Comparison of ENCODE assay signal across 8 cellular contexts in the genomic region with DNA sequence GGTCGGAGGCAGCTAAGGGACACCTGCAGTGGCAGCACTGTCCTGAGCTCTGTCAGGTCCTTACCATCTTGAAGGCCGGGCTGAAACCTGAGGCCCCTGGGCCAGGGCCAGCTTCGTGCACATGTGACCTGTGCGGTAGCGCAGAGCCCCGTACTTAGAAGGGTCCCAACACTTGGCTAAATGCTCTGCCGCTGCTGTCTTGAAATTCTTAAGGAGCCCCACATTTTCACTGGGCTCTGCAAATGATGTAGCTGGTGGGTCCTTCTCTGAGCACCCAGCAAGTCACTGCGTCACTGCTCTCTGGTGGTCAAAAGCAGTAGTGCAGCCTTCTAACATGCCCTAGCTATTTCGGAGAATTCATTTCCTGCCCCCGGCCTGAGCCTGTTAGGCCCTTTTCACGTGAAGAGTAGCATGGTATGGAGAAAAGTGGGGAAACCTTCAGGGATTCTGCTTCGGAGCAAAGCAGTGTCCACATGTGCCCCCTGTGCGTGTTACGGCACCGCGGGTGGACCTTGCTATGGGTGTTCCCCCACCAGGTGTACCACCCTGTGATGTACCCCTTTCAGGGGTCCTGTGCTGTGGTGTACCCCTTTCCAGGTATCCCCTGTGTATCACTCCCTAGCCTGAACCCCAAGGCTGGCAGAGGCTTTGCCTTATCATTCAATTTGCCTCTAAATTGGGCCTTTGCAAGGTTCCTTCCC.
DNase-seq lines count a peak whose midpoint lies in the region; ATAC-seq and TF ChIP-seq lines count a peak whose summit lies in the region.

No MANE protein-coding gene starts in this region.

- H3K36me3 Mint-ChIP-seq in activated T-helper 2 cell treated with anti-CD3 and anti-CD28 coated beads, Interferon-gamma antibody, Interleukin-2, Interleukin-4, amounts not matched to agents 10 μg/mL and 5 μg/mL and 100 μg/mL, durations not matched to agents 14 hours and 24 hours and 36 hours (ENCODE audit: low read depth): no peaks in the 10 kb centered on the region

- H3K4me3 Mint-ChIP-seq in activated T-helper 2 cell treated with anti-CD3 and anti-CD28 coated beads, Interferon-gamma antibody, Interleukin-2, Interleukin-4, amounts not matched to agents 10 μg/mL and 5 μg/mL and 100 μg/mL, durations not matched to agents 14 hours and 24 hours and 36 hours (ENCODE audit: low read depth): no peak overlapping the region

- no peak for TF ChIP-seq EP300 in gastroesophageal sphincter (IDR thresholded peaks at IDR 0.05)

- 7 to 22% methylated on average over 3 to 10 of the region's 16 CpGs for WGBS in gastroesophageal sphincter (ENCODE audit: low coverage in 1 of 2), 2 donors

- no peaks in the 10 kb centered on the region for H3K9me3 Mint-ChIP-seq in activated T-helper 2 cell treated with anti-CD3 and anti-CD28 coated beads, Interferon-gamma antibody, Interleukin-2, Interleukin-4, amounts not matched to agents 10 μg/mL and 5 μg/mL and 100 μg/mL, durations not matched to agents 14 hours and 24 hours and 36 hours

- H3K36me3 ChIP-seq in HUES6 (ENCODE audit: control insufficient read depth, insufficient read depth, low read length) (no peaks in the 10 kb centered on the region), gastroesophageal sphincter (no peaks in the 10 kb centered on the region), thoracic aorta (no peaks in the 10 kb centered on the region)

- intact Hi-C loops in Right ventricle myocardium inferior (cut with DNase I) (loop anchor here (2.0 to 10.0 kb wide), 2 partner anchors 81 to 325 kb away; a partner anchor contains a TSS), cardiac septum (cut with DNase I) (loop anchor here (1.0 to 10.0 kb wide), 2 partner anchors 82 to 325 kb away; no protein-coding TSS in a partner anchor)
- intact Hi-C loops in activated T-helper 2 cell treated with anti-CD3 and anti-CD28 coated beads, Interferon-gamma antibody, Interleukin-2, Interleukin-4, amounts not matched to agents 10 μg/mL and 5 μg/mL and 100 μg/mL, durations not matched to agents 14 hours and 24 hours and 36 hours (cut with micrococcal nuclease): loop anchor here (1.0 to 5.0 kb wide), 2 partner anchors 82 to 322 kb away; no protein-coding TSS in a partner anchor

- H3K4me1 ChIP-seq in HUES6 (ENCODE audit: control insufficient read depth, insufficient read depth, low read length) (peaks cover 10% of the 10 kb centered on the region), gastroesophageal sphincter (peaks cover 0 to 13% (median 6%) of the 10 kb centered on the region in 3 donors), thoracic aorta (ENCODE audit: control insufficient read depth in 1 of 2, low read depth in 2 of 2) (peaks cover 8 to 11% of the 10 kb centered on the region in 2 donors)

- peaks cover 26% of the 10 kb centered on the region for H3K27me3 Mint-ChIP-seq in activated T-helper 2 cell treated with anti-CD3 and anti-CD28 coated beads, Interferon-gamma antibody, Interleukin-2, Interleukin-4, amounts not matched to agents 10 μg/mL and 5 μg/mL and 100 μg/mL, durations not matched to agents 14 hours and 24 hours and 36 hours (ENCODE audit: low read depth)

- DNase-seq in Right ventricle myocardium inferior (ENCODE audit: missing footprints) (no peak), cardiac septum (ENCODE audit: low spot score) (no peak), RPMI8226 (peak; percentile 89), occipital lobe (lab: John Stamatoyannopoulos, UW) (peak; percentile 32), thoracic aorta (ENCODE audit: low spot score) (no peak)
- DNase-seq in activated T-helper 2 cell treated with anti-CD3 and anti-CD28 coated beads, Interferon-gamma antibody, Interleukin-2, Interleukin-4, amounts not matched to agents 10 μg/mL and 5 μg/mL and 100 μg/mL, durations not matched to agents 14 hours and 24 hours and 36 hours (ENCODE audit: low spot score): peak; percentile 66

- H3K9me3 ChIP-seq in HUES6 (ENCODE audit: control insufficient read depth, insufficient read depth, low read depth, low read length): no peaks in the 10 kb centered on the region
- no peaks in the 10 kb centered on the region for H3K9me3 ChIP-seq in gastroesophageal sphincter
- no peaks in the 10 kb centered on the region for H3K9me3 ChIP-seq in thoracic aorta

- H3K4me3 ChIP-seq in HUES6 (ENCODE audit: low read depth, low read length) (peak overlapping the region; percentile 32), gastroesophageal sphincter (no peak overlapping the region), thoracic aorta (peak overlapping the region; percentile 52)

- H3K27ac ChIP-seq in HUES6 (ENCODE audit: low read depth, low read length) (no peak overlapping the region), gastroesophageal sphincter (no peak overlapping the region), thoracic aorta (no peak overlapping the region)

- H3K27ac Mint-ChIP-seq in activated T-helper 2 cell treated with anti-CD3 and anti-CD28 coated beads, Interferon-gamma antibody, Interleukin-2, Interleukin-4, amounts not matched to agents 10 μg/mL and 5 μg/mL and 100 μg/mL, durations not matched to agents 14 hours and 24 hours and 36 hours: no peak overlapping the region

- no peak for TF ChIP-seq POLR2A in gastroesophageal sphincter (IDR thresholded peaks at IDR 0.05)

- ATAC-seq in Right ventricle myocardium inferior: peak; percentile 81
- ATAC-seq in gastroesophageal sphincter: peak; percentile 73
- ATAC-seq in thoracic aorta (ENCODE audit: insufficient number of reproducible peaks, low FRiP score, low read depth): peak; percentile 76

- TF ChIP-seq CTCF in gastroesophageal sphincter (IDR thresholded peaks at IDR 0.05) (peak; percentile 73 to 87 (median 83)), thoracic aorta (IDR thresholded peaks at IDR 0.05) (peak; percentile 91)

- H3K27me3 ChIP-seq in HUES6 (ENCODE audit: control insufficient read depth, insufficient read depth, low read length) (peaks cover 6% of the 10 kb centered on the region; the same call in 1 of the 2 replicates), gastroesophageal sphincter (peaks cover 18% of the 10 kb centered on the region), thoracic aorta (replicated peaks; ENCODE audit: insufficient read depth) (no peaks in the 10 kb centered on the region)

- H3K9ac ChIP-seq in HUES6 (ENCODE audit: low read length): no peak overlapping the region

- H3K4me1 Mint-ChIP-seq in activated T-helper 2 cell treated with anti-CD3 and anti-CD28 coated beads, Interferon-gamma antibody, Interleukin-2, Interleukin-4, amounts not matched to agents 10 μg/mL and 5 μg/mL and 100 μg/mL, durations not matched to agents 14 hours and 24 hours and 36 hours (ENCODE audit: low read depth): peaks cover 3% of the 10 kb centered on the region

Comparison
In these comparisons a context has a peak if more than half of its experiments do, and no peak if none do; other contexts are left out.
1. DNase-seq: peak in RPMI8226 (single experiment), activated T-helper 2 cell treated with anti-CD3 and anti-CD28 coated beads, Interferon-gamma antibody, Interleukin-2, Interleukin-4, amounts not matched to agents 10 μg/mL and 5 μg/mL and 100 μg/mL, durations not matched to agents 14 hours and 24 hours and 36 hours (single experiment) and occipital lobe (single experiment); none in Right ventricle myocardium inferior (single experiment), cardiac septum (single experiment) and thoracic aorta (single experiment).
2. H3K4me3 ChIP-seq: peak in HUES6 (single experiment) and thoracic aorta (single experiment); none in gastroesophageal sphincter (0 of 2).
3. Peak in every context shown above with its lines, with median percentiles within 50 percentile points of each other: ATAC-seq.